ENCODE assay signal across 5 cellular contexts in genomic region chr17:44683303-44683702, GRCh38. TPM values are rescaled to one million over a fixed set of nuclear protein-coding genes. Genes with fewer than 3 reads are reported as not detected.
"Had no signal": no experiment of that assay in that cellular context is flagged by ENCODE, and none has a peak within 500 bp of the region (broad histone marks: within the 10 kb centered on the region; RNA-seq: fewer than 3 reads in every experiment).

No MANE protein-coding gene starts in this region.

RNA-seq across cellular contexts. Expression of gene MEIOC, which starts 27.0 kb away (rescaled TPM):
- total RNA-seq: left ventricle myocardium inferior, lung, mononuclear cell, stomach, vagina had no signal
